Comparison of ENCODE assay signal across 11 cellular contexts in the genomic region with DNA sequence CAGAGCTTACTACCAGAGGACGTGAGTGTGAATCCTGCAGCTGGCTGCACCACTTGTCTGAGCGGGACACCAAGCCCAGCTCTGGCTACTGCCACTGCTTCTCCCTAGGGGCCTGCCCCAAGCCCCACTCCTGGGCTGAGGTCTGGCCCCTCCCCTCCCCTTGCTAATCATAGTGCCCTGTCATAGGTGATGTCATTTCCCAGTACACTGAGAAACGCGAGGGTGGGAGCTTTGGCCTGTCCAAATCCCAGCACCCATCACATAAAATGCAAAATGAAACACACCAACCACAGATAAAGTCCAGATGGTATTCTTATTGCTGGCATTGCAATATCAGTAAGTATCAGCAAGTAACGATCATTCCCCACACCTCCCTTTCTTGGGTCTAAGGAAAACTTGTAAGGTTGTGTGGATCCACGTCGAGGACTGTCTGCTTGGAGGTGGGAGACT.
DNase-seq lines count a peak whose midpoint lies in the region; ATAC-seq, FAIRE-seq and TF ChIP-seq lines count a peak whose summit lies in the region.
"Had no signal": no experiment of that assay in that cellular context is flagged by ENCODE, and none has a peak within 500 bp of the region (broad histone marks: within the 10 kb centered on the region; RNA-seq: fewer than 3 reads in every experiment).

No MANE protein-coding gene starts in this region.

- no peak for TF ChIP-seq CTCF in endothelial cell of umbilical vein (IDR thresholded peaks at IDR 0.05; ENCODE audit: extremely low read depth in 1 of 2, insufficient read depth in 1 of 2, low read depth in 1 of 2, low read length in 2 of 2)

- no peaks in the 10 kb centered on the region for H3K9me1 ChIP-seq in endothelial cell of umbilical vein (replicated peaks; ENCODE audit: control insufficient read depth, extremely low read depth, insufficient read depth, low read length)

- no peak overlapping the region for H3K9ac ChIP-seq in endothelial cell of umbilical vein (replicated peaks; ENCODE audit: extremely low read depth, insufficient read depth, low read length)

- H3K9me3 Mint-ChIP-seq in stimulated activated memory B cell treated with anti-CD40 and anti-IgM and Interleukin-4, amounts not matched to agents 10 μg/mL and 1 μg/mL and 100 μg/mL, for 72 hours: no peaks in the 10 kb centered on the region

- no peaks in the 10 kb centered on the region for H3K79me2 ChIP-seq in endothelial cell of umbilical vein (ENCODE audit: control insufficient read depth, insufficient read depth, low read length)

- dilution Hi-C loops in endothelial cell of umbilical vein (cut with MboI; ENCODE audit: extremely low pct_ligation_motif_present, low sequenced_read_pairs): no loop called here

- no peaks in the 10 kb centered on the region for H3K36me3 ChIP-seq in endothelial cell of umbilical vein (ENCODE audit: control insufficient read depth in 2 of 2, extremely low read depth in 1 of 2, insufficient read depth in 2 of 2, low read length in 2 of 2)

- CTCF ChIA-PET in endothelial cell of umbilical vein (lab: Charles Lee): interaction anchor here (0.9 to 1.3 kb wide), 2 partner anchors 15 to 32 kb away, joined by 3 to 4 read pairs; no protein-coding TSS in a partner anchor

- no TSS peak for BruUV-seq in endothelial cell of umbilical vein (replicated peaks; lab: Mats Ljungman, UMichigan)

- POLR2A ChIA-PET in endothelial cell of umbilical vein (lab: Charles Lee): interaction anchor here (0.5 kb wide), 1 partner anchor 451 kb away, joined by 3 read pairs; no protein-coding TSS in a partner anchor

- peak overlapping the region; percentile 15 for H2AFZ ChIP-seq in endothelial cell of umbilical vein (ENCODE audit: low read depth, low read length)

- H3K27me3 Mint-ChIP-seq in stimulated activated memory B cell treated with anti-CD40 and anti-IgM and Interleukin-4, amounts not matched to agents 10 μg/mL and 1 μg/mL and 100 μg/mL, for 72 hours: no peaks in the 10 kb centered on the region

- H3K27ac Mint-ChIP-seq in stimulated activated memory B cell treated with anti-CD40 and anti-IgM and Interleukin-4, amounts not matched to agents 10 μg/mL and 1 μg/mL and 100 μg/mL, for 72 hours: peak overlapping the region; percentile 98

- no peaks in the 10 kb centered on the region for H4K20me1 ChIP-seq in endothelial cell of umbilical vein (replicated peaks; ENCODE audit: control insufficient read depth, extremely low read depth, insufficient read depth, low read length)

- H3K36me3 Mint-ChIP-seq in stimulated activated memory B cell treated with anti-CD40 and anti-IgM and Interleukin-4, amounts not matched to agents 10 μg/mL and 1 μg/mL and 100 μg/mL, for 72 hours: no peaks in the 10 kb centered on the region

- intact Hi-C loops in endothelial cell of umbilical vein (cut with micrococcal nuclease): no loop called here

- no peak for TF ChIP-seq POLR2A in endothelial cell of umbilical vein (IDR thresholded peaks at IDR 0.05; ENCODE audit: low read depth, low read length)

- DNase-seq in DMS 273 (lab: John Stamatoyannopoulos, UW; ENCODE audit: unreplicated experiment) (peak; percentile 23), DMS 273 treated with DMSO at 0.1 percent for 48 hours (lab: John Stamatoyannopoulos, UW) (no peak), endothelial cell of umbilical vein (ENCODE audit: low read depth, low spot score) (peak; percentile 18), COR-L47 (lab: John Stamatoyannopoulos, UW) (no peak), SIG-M5 treated with dmso at 0.1 percent for 504 hours (lab: John Stamatoyannopoulos, UW; ENCODE audit: unreplicated experiment) (no peak)
- DNase-seq in activated CD4-positive, alpha-beta T cell treated with anti-CD3 and anti-CD28 coated beads, Interleukin-2, amount 50 U/mL, for 1 hour: no peak

- H3K27me3 ChIP-seq in endothelial cell of umbilical vein (ENCODE audit: control insufficient read depth in 2 of 2, insufficient read depth in 2 of 2, low read length in 2 of 2): no peaks in the 10 kb centered on the region

- peak; percentile 46 for ATAC-seq in HG02884 (IDR thresholded peaks at IDR 0.05; ENCODE audit: unreplicated experiment)
- ATAC-seq in stimulated activated memory B cell treated with anti-CD40 and anti-IgM and Interleukin-4, amounts not matched to agents 10 μg/mL and 1 μg/mL and 100 μg/mL, for 72 hours: peak; percentile 52

- no peaks in the 10 kb centered on the region for H3K9me3 ChIP-seq in endothelial cell of umbilical vein (replicated peaks; ENCODE audit: control insufficient read depth, insufficient read depth, low read length)

- H3K4me3 Mint-ChIP-seq in stimulated activated memory B cell treated with anti-CD40 and anti-IgM and Interleukin-4, amounts not matched to agents 10 μg/mL and 1 μg/mL and 100 μg/mL, for 72 hours: no peak overlapping the region

- peaks cover 14% of the 10 kb centered on the region for H3K4me1 ChIP-seq in endothelial cell of umbilical vein (ENCODE audit: control insufficient read depth, extremely low read depth, insufficient read depth, low read length)

- H3K27ac ChIP-seq in endothelial cell of umbilical vein (ENCODE audit: insufficient read depth, low read depth, low read length): no peak overlapping the region
- H3K27ac ChIP-seq: 22Rv1, HL-60, VCaP had no signal

- H3K4me3 ChIP-seq in endothelial cell of umbilical vein (replicated peaks in 1 of 3; ENCODE audit: insufficient read depth in 1 of 3, low read depth in 1 of 3, low read length in 3 of 3): no peak overlapping the region

- no peak for FAIRE-seq in endothelial cell of umbilical vein (lab: Jason Lieb, UNC)

- no peak overlapping the region for H3K4me2 ChIP-seq in endothelial cell of umbilical vein (ENCODE audit: insufficient read depth, low read length)

- H3K4me1 Mint-ChIP-seq in stimulated activated memory B cell treated with anti-CD40 and anti-IgM and Interleukin-4, amounts not matched to agents 10 μg/mL and 1 μg/mL and 100 μg/mL, for 72 hours: peaks cover 66% of the 10 kb centered on the region

TF ChIP-seq in endothelial cell of umbilical vein, 7 proteins besides CTCF, POLR2A, EP300 and RAD21:
- TF ChIP-seq, protein P1, sequence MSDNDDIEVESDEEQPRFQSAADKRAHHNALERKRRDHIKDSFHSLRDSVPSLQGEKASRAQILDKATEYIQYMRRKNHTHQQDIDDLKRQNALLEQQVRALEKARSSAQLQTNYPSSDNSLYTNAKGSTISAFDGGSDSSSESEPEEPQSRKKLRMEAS (IDR thresholded peaks at IDR 0.05; ENCODE audit: insufficient read depth, insufficient read length): no peak
- TF ChIP-seq EZH2 (IDR thresholded peaks at IDR 0.05; ENCODE audit: borderline replicate concordance, low read depth, low read length, severe bottlenecking) (no peak), MYC (IDR thresholded peaks at IDR 0.05; ENCODE audit: low read depth, low read length) (no peak), FOS (IDR thresholded peaks at IDR 0.05; ENCODE audit: borderline replicate concordance, insufficient read depth, low read length) (no peak), POLR2AphosphoS5 (IDR thresholded peaks at IDR 0.05; ENCODE audit: insufficient read depth, low read depth, low read length) (no peak), GATA2 (IDR thresholded peaks at IDR 0.05; ENCODE audit: insufficient read depth, insufficient read length, low read depth, low read length) (no peak), JUN (IDR thresholded peaks at IDR 0.05; ENCODE audit: borderline replicate concordance, insufficient read depth, insufficient read length, low read depth) (no peak)

Comparison
In these comparisons a context has a peak if more than half of its experiments do, and no peak if none do; other contexts are left out.
1. DNase-seq: peak in DMS 273 (single experiment) and endothelial cell of umbilical vein (single experiment); none in DMS 273 treated with DMSO at 0.1 percent for 48 hours (single experiment), COR-L47 (single experiment), SIG-M5 treated with dmso at 0.1 percent for 504 hours (single experiment) and activated CD4-positive, alpha-beta T cell treated with anti-CD3 and anti-CD28 coated beads, Interleukin-2, amount 50 U/mL, for 1 hour (single experiment).